Comparison of ENCODE assay signal across 1 cellular context in genomic region chr22:50545522-50546325, GRCh38.
TF ChIP-seq lines count a peak whose summit lies in the region.

Gene KLHDC7B (plus strand): TSS chr22:50545899. CDS start chr22:50546244, 345 bp downstream.

TF ChIP-seq in GM12878, 131 proteins besides CTCF, POLR2A, EP300 and RAD21 (continued from another document):
- TF ChIP-seq, protein P1, sequence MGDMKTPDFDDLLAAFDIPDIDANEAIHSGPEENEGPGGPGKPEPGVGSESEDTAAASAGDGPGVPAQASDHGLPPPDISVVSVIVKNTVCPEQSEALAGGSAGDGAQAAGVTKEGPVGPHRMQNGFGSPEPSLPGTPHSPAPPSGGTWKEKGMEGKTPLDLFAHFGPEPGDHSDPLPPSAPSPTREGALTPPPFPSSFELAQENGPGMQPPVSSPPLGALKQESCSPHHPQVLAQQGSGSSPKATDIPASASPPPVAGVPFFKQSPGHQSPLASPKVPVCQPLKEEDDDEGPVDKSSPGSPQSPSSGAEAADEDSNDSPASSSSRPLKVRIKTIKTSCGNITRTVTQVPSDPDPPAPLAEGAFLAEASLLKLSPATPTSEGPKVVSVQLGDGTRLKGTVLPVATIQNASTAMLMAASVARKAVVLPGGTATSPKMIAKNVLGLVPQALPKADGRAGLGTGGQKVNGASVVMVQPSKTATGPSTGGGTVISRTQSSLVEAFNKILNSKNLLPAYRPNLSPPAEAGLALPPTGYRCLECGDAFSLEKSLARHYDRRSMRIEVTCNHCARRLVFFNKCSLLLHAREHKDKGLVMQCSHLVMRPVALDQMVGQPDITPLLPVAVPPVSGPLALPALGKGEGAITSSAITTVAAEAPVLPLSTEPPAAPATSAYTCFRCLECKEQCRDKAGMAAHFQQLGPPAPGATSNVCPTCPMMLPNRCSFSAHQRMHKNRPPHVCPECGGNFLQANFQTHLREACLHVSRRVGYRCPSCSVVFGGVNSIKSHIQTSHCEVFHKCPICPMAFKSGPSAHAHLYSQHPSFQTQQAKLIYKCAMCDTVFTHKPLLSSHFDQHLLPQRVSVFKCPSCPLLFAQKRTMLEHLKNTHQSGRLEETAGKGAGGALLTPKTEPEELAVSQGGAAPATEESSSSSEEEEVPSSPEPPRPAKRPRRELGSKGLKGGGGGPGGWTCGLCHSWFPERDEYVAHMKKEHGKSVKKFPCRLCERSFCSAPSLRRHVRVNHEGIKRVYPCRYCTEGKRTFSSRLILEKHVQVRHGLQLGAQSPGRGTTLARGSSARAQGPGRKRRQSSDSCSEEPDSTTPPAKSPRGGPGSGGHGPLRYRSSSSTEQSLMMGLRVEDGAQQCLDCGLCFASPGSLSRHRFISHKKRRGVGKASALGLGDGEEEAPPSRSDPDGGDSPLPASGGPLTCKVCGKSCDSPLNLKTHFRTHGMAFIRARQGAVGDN (IDR thresholded peaks at IDR 0.05): no peak
- TF ChIP-seq PAX5 (IDR thresholded peaks at IDR 0.05; ENCODE audit: borderline replicate concordance, low read depth, low read length): no peak
- no peak for TF ChIP-seq NFIC (IDR thresholded peaks at IDR 0.05; ENCODE audit: low read depth, low read length)
TF ChIP-seq in GM12878: peak in this region for 0.
